Comparison of ENCODE assay signal across 34 cellular contexts in the genomic region with DNA sequence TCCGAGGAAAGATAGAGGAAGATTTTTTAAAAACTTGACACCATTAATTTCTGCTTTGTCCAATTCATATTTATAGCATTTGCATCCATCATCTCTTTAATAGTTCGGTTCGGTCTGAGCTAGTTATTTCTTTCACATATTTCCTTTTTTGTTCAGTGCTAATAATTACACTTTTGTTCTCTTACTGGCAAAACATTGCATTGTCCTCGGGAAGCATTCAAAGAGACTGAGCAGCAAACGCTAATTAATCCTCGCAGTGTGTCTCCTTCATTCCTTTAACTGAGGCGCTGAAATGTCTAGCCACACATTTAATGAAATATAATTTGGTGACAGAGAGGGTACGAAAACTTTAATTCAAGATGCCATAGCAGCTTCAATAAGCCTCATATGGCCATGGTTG.
"Had no signal": no experiment of that assay in that cellular context is flagged by ENCODE, and none has a peak within 500 bp of the region (broad histone marks: within the 10 kb centered on the region; RNA-seq: fewer than 3 reads in every experiment).

No MANE protein-coding gene starts in this region.

- H3K4me3 Mint-ChIP-seq: activated B cell treated with CpG ODN at 0.5 μM for 24 hours; activated CD4-positive, alpha-beta memory T cell treated with anti-CD3 and anti-CD28 coated beads for 36 hours; activated CD4-positive, alpha-beta T cell treated with anti-CD3 and anti-CD28 coated beads, Interleukin-2, amount 10 ng/mL, durations not matched to agents 24 days and 14 days; activated CD8-positive, alpha-beta T cell treated with anti-CD3 and anti-CD28 coated beads for 36 hours; activated naive CD4-positive, alpha-beta T cell treated with anti-CD3 and anti-CD28 coated beads, Interleukin-2, amount 10 ng/mL, durations not matched to agents 7 days and 5 days; activated naive CD4-positive, alpha-beta T cell treated with anti-CD3 and anti-CD28 coated beads, Interleukin-2, amount 50 U/mL, for 24 hours; activated naive CD8-positive, alpha-beta T cell; activated naive CD8-positive, alpha-beta T cell treated with anti-CD3 and anti-CD28 coated beads, Interleukin-2, amount 10 ng/mL, durations not matched to agents 7 days and 5 days; activated naive CD8-positive, alpha-beta T cell treated with anti-CD3 and anti-CD28 coated beads, Interleukin-2, amount 50 U/mL, for 24 hours; activated T-cell treated with anti-CD3 and anti-CD28 coated beads, Interleukin-2, amount 50 U/mL, for 4 hours; activated T-cell treated with anti-CD3 and anti-CD28 coated beads, Interleukin-2, amount 50 U/mL, for 72 hours; activated T-helper 1 cell treated with anti-CD3 and anti-CD28 coated beads, Interleukin-12 subunit alpha, Interleukin-12 subunit beta, Interleukin-2, Interleukin-4 antibody, amounts not matched to agents 30 ng/mL and 10 ng/mL and 1 ng/mL, durations not matched to agents 14 hours and 24 hours and 36 hours; activated T-helper 17 cell treated with anti-CD3 and anti-CD28 coated beads, Interleukin-2, amount 50 U/mL, for 72 hours; T-helper 1 cell treated with Interleukin-12 subunit alpha and Interleukin-12 subunit beta and Interleukin-4 antibody, amounts not matched to agents 30 μg/mL and 1 μg/mL, for 36 hours; T-helper 2 cell treated with Interferon-gamma antibody and Interleukin-4, amounts not matched to agents 5 μg/mL and 100 μg/mL, for 36 hours had no signal

- H3K27ac ChIP-seq: body of pancreas, brain microvascular endothelial cell, breast epithelium, VCaP had no signal

- H3K27me3 Mint-ChIP-seq: activated B cell treated with CpG ODN at 0.5 μM for 24 hours; activated CD4-positive, alpha-beta T cell treated with anti-CD3 and anti-CD28 coated beads, Interleukin-2, amount 10 ng/mL, durations not matched to agents 24 days and 14 days; activated CD8-positive, alpha-beta T cell treated with anti-CD3 and anti-CD28 coated beads for 36 hours; activated naive CD4-positive, alpha-beta T cell treated with anti-CD3 and anti-CD28 coated beads, Interleukin-2, amount 10 ng/mL, durations not matched to agents 7 days and 5 days; activated naive CD8-positive, alpha-beta T cell; activated naive CD8-positive, alpha-beta T cell treated with anti-CD3 and anti-CD28 coated beads, Interleukin-2, amount 10 ng/mL, durations not matched to agents 7 days and 5 days had no signal

- ATAC-seq: activated CD8-positive, alpha-beta T cell treated with anti-CD3 and anti-CD28 coated beads for 36 hours; activated naive CD8-positive, alpha-beta T cell treated with anti-CD3 and anti-CD28 coated beads, Interleukin-2, amount 50 U/mL, for 24 hours; activated T-cell treated with anti-CD3 and anti-CD28 coated beads, Interleukin-2, amount 50 U/mL, for 4 hours; activated T-cell treated with anti-CD3 and anti-CD28 coated beads, Interleukin-2, amount 50 U/mL, for 72 hours; activated T-helper 17 cell treated with anti-CD3 and anti-CD28 coated beads, Interleukin-2, amount 50 U/mL, for 72 hours; body of pancreas had no signal

- H3K36me3 ChIP-seq: brain microvascular endothelial cell, breast epithelium had no signal

- DNase-seq: activated B cell treated with CpG ODN at 0.5 μM for 24 hours; activated CD4-positive, alpha-beta memory T cell treated with anti-CD3 and anti-CD28 coated beads for 36 hours; activated CD4-positive, alpha-beta T cell treated with anti-CD3 and anti-CD28 coated beads for 4 hours; activated CD4-positive, alpha-beta T cell treated with anti-CD3 and anti-CD28 coated beads, Interleukin-2, amount 10 ng/mL, durations not matched to agents 24 days and 14 days; activated CD4-positive, alpha-beta T cell treated with anti-CD3 and anti-CD28 coated beads, Interleukin-2, amount 50 U/mL, for 1 hour; activated CD4-positive, alpha-beta T cell treated with anti-CD3 and anti-CD28 coated beads, Interleukin-2, amount 50 U/mL, for 4 hours; activated CD4-positive, CD25-positive, alpha-beta regulatory T cell treated with anti-CD3 and anti-CD28 coated beads, Interleukin-2, amount 50 U/mL, for 72 hours; activated CD8-positive, alpha-beta memory T cell treated with anti-CD3 and anti-CD28 coated beads, Interleukin-2, amount 50 U/mL, for 4 hours; activated CD8-positive, alpha-beta T cell treated with anti-CD3 and anti-CD28 coated beads for 36 hours; activated effector memory CD4-positive, alpha-beta T cell treated with anti-CD3 and anti-CD28 coated beads, Interleukin-2, amount 50 U/mL, for 16 hours; activated naive CD4-positive, alpha-beta T cell treated with anti-CD3 and anti-CD28 coated beads, Interleukin-2, amount 10 ng/mL, durations not matched to agents 7 days and 5 days; activated naive CD4-positive, alpha-beta T cell treated with Interleukin-2 at 50 U/mL for 16 hours; activated naive CD8-positive, alpha-beta T cell treated with anti-CD3 and anti-CD28 coated beads, Interleukin-2, amount 10 ng/mL, durations not matched to agents 7 days and 5 days; activated naive CD8-positive, alpha-beta T cell treated with anti-CD3 and anti-CD28 coated beads, Interleukin-2, amount 50 U/mL, for 24 hours; activated T-cell treated with anti-CD3 and anti-CD28 coated beads for 4 hours; activated T-cell treated with anti-CD3 and anti-CD28 coated beads, Interleukin-2, amount 50 U/mL, for 1 hour; activated T-cell treated with anti-CD3 and anti-CD28 coated beads, Interleukin-2, amount 50 U/mL, for 4 hours; activated T-cell treated with anti-CD3 and anti-CD28 coated beads, Interleukin-2, amount 50 U/mL, for 72 hours; amniotic stem cell; aorta; body of pancreas; brain microvascular endothelial cell; central memory CD4-positive, alpha-beta T cell; T-helper 1 cell; T-helper 2 cell; T-helper 9 cell had no signal

- H3K9me3 Mint-ChIP-seq: activated B cell treated with CpG ODN at 0.5 μM for 24 hours; activated CD4-positive, alpha-beta T cell treated with anti-CD3 and anti-CD28 coated beads, Interleukin-2, amount 10 ng/mL, durations not matched to agents 24 days and 14 days; activated naive CD4-positive, alpha-beta T cell treated with anti-CD3 and anti-CD28 coated beads, Interleukin-2, amount 10 ng/mL, durations not matched to agents 7 days and 5 days; activated naive CD4-positive, alpha-beta T cell treated with anti-CD3 and anti-CD28 coated beads, Interleukin-2, amount 50 U/mL, for 24 hours; activated T-cell treated with anti-CD3 and anti-CD28 coated beads, Interleukin-2, amount 50 U/mL, for 4 hours; T-helper 1 cell treated with Interleukin-12 subunit alpha and Interleukin-12 subunit beta and Interleukin-4 antibody, amounts not matched to agents 30 μg/mL and 1 μg/mL, for 36 hours had no signal

- H3K4me1 Mint-ChIP-seq: activated B cell treated with CpG ODN at 0.5 μM for 24 hours; activated CD4-positive, alpha-beta T cell treated with anti-CD3 and anti-CD28 coated beads, Interleukin-2, amount 10 ng/mL, durations not matched to agents 24 days and 14 days; activated naive CD4-positive, alpha-beta T cell treated with anti-CD3 and anti-CD28 coated beads, Interleukin-2, amount 10 ng/mL, durations not matched to agents 7 days and 5 days; activated naive CD4-positive, alpha-beta T cell treated with anti-CD3 and anti-CD28 coated beads, Interleukin-2, amount 50 U/mL, for 24 hours; activated naive CD8-positive, alpha-beta T cell treated with anti-CD3 and anti-CD28 coated beads, Interleukin-2, amount 10 ng/mL, durations not matched to agents 7 days and 5 days; activated naive CD8-positive, alpha-beta T cell treated with anti-CD3 and anti-CD28 coated beads, Interleukin-2, amount 50 U/mL, for 24 hours; activated T-helper 17 cell treated with anti-CD3 and anti-CD28 coated beads, Interleukin-2, amount 50 U/mL, for 72 hours had no signal

- H3K4me3 ChIP-seq: body of pancreas, breast epithelium had no signal

- H3K36me3 Mint-ChIP-seq: activated CD4-positive, alpha-beta memory T cell treated with anti-CD3 and anti-CD28 coated beads for 36 hours; activated naive CD4-positive, alpha-beta T cell treated with anti-CD3 and anti-CD28 coated beads, Interleukin-2, amount 10 ng/mL, durations not matched to agents 7 days and 5 days; activated naive CD4-positive, alpha-beta T cell treated with anti-CD3 and anti-CD28 coated beads, Interleukin-2, amount 50 U/mL, for 24 hours; activated naive CD8-positive, alpha-beta T cell treated with anti-CD3 and anti-CD28 coated beads, Interleukin-2, amount 10 ng/mL, durations not matched to agents 7 days and 5 days had no signal

- H3K4me1 ChIP-seq: body of pancreas, breast epithelium had no signal

- H3K27me3 ChIP-seq: body of pancreas, brain microvascular endothelial cell, breast epithelium had no signal

- H3K27ac Mint-ChIP-seq: activated B cell treated with CpG ODN at 0.5 μM for 24 hours; activated CD4-positive, alpha-beta memory T cell treated with anti-CD3 and anti-CD28 coated beads for 36 hours; activated CD4-positive, alpha-beta T cell treated with anti-CD3 and anti-CD28 coated beads, Interleukin-2, amount 10 ng/mL, durations not matched to agents 24 days and 14 days; activated CD8-positive, alpha-beta T cell treated with anti-CD3 and anti-CD28 coated beads for 36 hours; activated naive CD4-positive, alpha-beta T cell treated with anti-CD3 and anti-CD28 coated beads, Interleukin-2, amount 10 ng/mL, durations not matched to agents 7 days and 5 days; activated naive CD4-positive, alpha-beta T cell treated with anti-CD3 and anti-CD28 coated beads, Interleukin-2, amount 50 U/mL, for 24 hours; activated naive CD8-positive, alpha-beta T cell; activated naive CD8-positive, alpha-beta T cell treated with anti-CD3 and anti-CD28 coated beads, Interleukin-2, amount 10 ng/mL, durations not matched to agents 7 days and 5 days; activated naive CD8-positive, alpha-beta T cell treated with anti-CD3 and anti-CD28 coated beads, Interleukin-2, amount 50 U/mL, for 24 hours; activated T-cell treated with anti-CD3 and anti-CD28 coated beads, Interleukin-2, amount 50 U/mL, for 72 hours; activated T-helper 1 cell treated with anti-CD3 and anti-CD28 coated beads, Interleukin-12 subunit alpha, Interleukin-12 subunit beta, Interleukin-2, Interleukin-4 antibody, amounts not matched to agents 30 ng/mL and 10 ng/mL and 1 ng/mL, durations not matched to agents 14 hours and 24 hours and 36 hours; activated T-helper 17 cell treated with anti-CD3 and anti-CD28 coated beads, Interleukin-2, amount 50 U/mL, for 72 hours; T-helper 1 cell treated with Interleukin-12 subunit alpha and Interleukin-12 subunit beta and Interleukin-4 antibody, amounts not matched to agents 30 μg/mL and 1 μg/mL, for 36 hours; T-helper 2 cell treated with Interferon-gamma antibody and Interleukin-4, amounts not matched to agents 5 μg/mL and 100 μg/mL, for 36 hours had no signal
